Comparison of ENCODE assay signal across 19 cellular contexts in the genomic region with DNA sequence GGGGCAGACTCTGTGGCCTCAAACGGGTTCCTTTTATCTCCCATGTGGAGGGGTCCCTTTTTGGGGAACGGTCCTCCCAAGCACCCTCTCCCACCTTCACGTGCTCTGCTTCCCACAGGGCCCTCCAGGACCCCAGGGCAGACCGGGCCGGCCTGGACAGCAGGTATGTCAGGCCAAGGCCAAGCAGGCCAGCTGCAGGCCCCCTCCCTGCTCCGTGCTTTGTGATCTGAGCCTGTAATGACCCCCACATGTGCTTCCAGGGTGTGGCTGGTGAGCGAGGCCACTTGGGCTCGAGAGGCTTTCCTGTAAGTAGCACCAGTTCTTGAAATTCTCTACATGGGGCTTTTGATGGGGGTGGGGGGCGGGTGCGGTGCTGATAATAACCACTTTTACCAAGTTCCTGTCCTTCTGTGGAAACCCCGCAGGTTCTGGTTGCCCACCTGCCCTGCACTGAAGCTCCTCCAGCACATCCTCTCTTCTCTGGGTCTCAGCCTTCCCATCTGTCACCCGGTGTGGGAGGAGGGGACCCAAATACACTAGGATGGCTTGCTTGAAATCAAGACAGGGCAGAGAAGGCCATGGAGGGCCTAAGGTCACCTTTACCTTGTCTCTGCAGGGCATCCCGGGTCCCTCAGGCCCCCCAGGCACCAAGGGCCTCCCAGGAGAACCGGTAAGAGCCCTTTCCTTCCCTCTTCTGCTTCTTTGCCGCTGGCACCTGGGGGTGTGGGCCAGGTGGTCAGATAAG. TPM values are rescaled to one million over a fixed set of nuclear protein-coding genes. Genes with fewer than 3 reads are reported as not detected.
DNase-seq lines count a peak whose midpoint lies in the region; ATAC-seq, FAIRE-seq and TF ChIP-seq lines count a peak whose summit lies in the region.
"Had no signal": no experiment of that assay in that cellular context is flagged by ENCODE, and none has a peak within 500 bp of the region (broad histone marks: within the 10 kb centered on the region; RNA-seq: fewer than 3 reads in every experiment).

No MANE protein-coding gene starts in this region.

- no peak for ATAC-seq in HepG2
- ATAC-seq in right lobe of liver, result no peak
- ATAC-seq in HG03432 (IDR thresholded peaks at IDR 0.05; ENCODE audit: unreplicated experiment), result no peak

- DNase-seq in DMS 273 (lab: John Stamatoyannopoulos, UW; ENCODE audit: unreplicated experiment) (peak; percentile 29), DMS 273 treated with DMSO at 0.1 percent for 48 hours (lab: John Stamatoyannopoulos, UW) (no peak), HepG2 (ENCODE audit: low spot score) (no peak), right lobe of liver (no peak), neural progenitor cell (ENCODE audit: low spot score) (no peak), uterus (no peak), ovary (no peak)
- DNase-seq: CD8-positive, alpha-beta memory T cell had no signal

- no peak for TF ChIP-seq RAD21 in HepG2 (CRISPR knock-in tag; IDR thresholded peaks at IDR 0.05)

- H4K20me1 ChIP-seq in HepG2 (ENCODE audit: insufficient read depth, low read length) (no peaks in the 10 kb centered on the region), neural progenitor cell (ENCODE audit: low read depth) (no peaks in the 10 kb centered on the region)

- in situ Hi-C loops in HepG2 (cut with HindIII; ENCODE audit: extremely low pct_ligation_motif_present, low pct_unique_long_range_greater_than_20kb), result no loop called here

- H3K79me2 ChIP-seq in HepG2 (ENCODE audit: insufficient read depth, low read length) (no peaks in the 10 kb centered on the region), neural progenitor cell (ENCODE audit: low read depth) (no peaks in the 10 kb centered on the region)

- H3K9me3 ChIP-seq in HepG2 (ENCODE audit: low read length), result no peaks in the 10 kb centered on the region
- H3K9me3 ChIP-seq in right lobe of liver, result no peaks in the 10 kb centered on the region
- no peaks in the 10 kb centered on the region for H3K9me3 ChIP-seq in neural progenitor cell (ENCODE audit: low read depth)
- H3K9me3 ChIP-seq in uterus, result no peaks in the 10 kb centered on the region
- H3K9me3 ChIP-seq in ovary, result no peaks in the 10 kb centered on the region
- H3K9me3 ChIP-seq: Caco-2 had no signal

- H3K9me3 Mint-ChIP-seq in neural progenitor cell, result no peaks in the 10 kb centered on the region
- H3K9me3 Mint-ChIP-seq: CD8-positive, alpha-beta memory T cell; GM23338; H9; IgD-negative memory B cell had no signal

- FAIRE-seq in HepG2 (lab: Jason Lieb, UNC), result no peak
- FAIRE-seq: GM18507 had no signal

- H3K27me3 ChIP-seq in HepG2 (ENCODE audit: control insufficient read depth in 1 of 2, insufficient read depth in 2 of 2, low read length in 2 of 2), result no peaks in the 10 kb centered on the region
- no peaks in the 10 kb centered on the region for H3K27me3 ChIP-seq in right lobe of liver
- H3K27me3 ChIP-seq in neural progenitor cell, result no peaks in the 10 kb centered on the region
- H3K27me3 ChIP-seq in uterus, result no peaks in the 10 kb centered on the region
- H3K27me3 ChIP-seq in ovary, result no peaks in the 10 kb centered on the region

- peaks cover 24% of the 10 kb centered on the region for H3K4me1 ChIP-seq in HepG2 (ENCODE audit: insufficient read depth, low read length)
- H3K4me1 ChIP-seq in right lobe of liver, result no peaks in the 10 kb centered on the region
- peaks cover 15% of the 10 kb centered on the region for H3K4me1 ChIP-seq in neural progenitor cell
- H3K4me1 ChIP-seq in uterus, result no peaks in the 10 kb centered on the region
- H3K4me1 ChIP-seq in ovary (ENCODE audit: insufficient read depth), result no peaks in the 10 kb centered on the region
- H3K4me1 ChIP-seq: Caco-2 had no signal

- POLR2A ChIA-PET in HepG2 (lab: Yijun Ruan, JAX), result no interaction called here

- no peak for TF ChIP-seq EP300 in HepG2 (IDR thresholded peaks at IDR 0.05; ENCODE audit: low read depth in 2 of 2, low read length in 2 of 2)
- TF ChIP-seq EP300 in HepG2 (CRISPR knock-in tag; IDR thresholded peaks at IDR 0.05; ENCODE audit: borderline replicate concordance), result no peak
- TF ChIP-seq EP300 in ovary (IDR thresholded peaks at IDR 0.05), result no peak

- H3K27ac ChIP-seq in HepG2 (ENCODE audit: extremely low read length, insufficient read depth, low read length) (no peak overlapping the region), right lobe of liver (no peak overlapping the region), neural progenitor cell (no peak overlapping the region), uterus (no peak overlapping the region), ovary (no peak overlapping the region)
- H3K27ac ChIP-seq: 22Rv1 had no signal

- H3K36me3 ChIP-seq in HepG2 (replicated peaks in 1 of 2; ENCODE audit: control insufficient read depth in 1 of 2, insufficient read depth in 2 of 2, low read length in 2 of 2) (peaks cover 31 to 92% of the 10 kb centered on the region in 2 experiments), right lobe of liver (no peaks in the 10 kb centered on the region), neural progenitor cell (no peaks in the 10 kb centered on the region), uterus (no peaks in the 10 kb centered on the region), ovary (no peaks in the 10 kb centered on the region)

- TF ChIP-seq CTCF in HepG2 (CRISPR knock-in tag; IDR thresholded peaks at IDR 0.05), result no peak
- no peak for TF ChIP-seq CTCF in right lobe of liver (IDR thresholded peaks at IDR 0.05)
- no peak for TF ChIP-seq CTCF in neural progenitor cell (IDR thresholded peaks at IDR 0.05)
- TF ChIP-seq CTCF in uterus (IDR thresholded peaks at IDR 0.05), result no peak
- no peak for TF ChIP-seq CTCF in ovary (IDR thresholded peaks at IDR 0.05)

- TF ChIP-seq POLR2A in HepG2 (IDR thresholded peaks at IDR 0.05; ENCODE audit: insufficient read depth in 1 of 2, low read depth in 2 of 2, low read length in 2 of 2), result no peak
- no peak for TF ChIP-seq POLR2A in right lobe of liver (IDR thresholded peaks at IDR 0.05)
- TF ChIP-seq POLR2A in uterus (IDR thresholded peaks at IDR 0.05), result no peak
- TF ChIP-seq POLR2A in ovary (IDR thresholded peaks at IDR 0.05), result no peak

- WGBS in HepG2 (ENCODE audit: low lambda C conversion rate), result 92% methylated on average over 13 of the region's 15 CpGs
- 69% methylated on average over 8 of the region's 15 CpGs for WGBS in right lobe of liver (ENCODE audit: insufficient coverage, low coverage, low lambda C conversion rate, missing lambda C conversion rate)
- 80 to 91% (median 86%) methylated on average over 15 of the region's 15 CpGs for WGBS in ovary, 3 donors

- H3K4me2 ChIP-seq in HepG2 (ENCODE audit: low read depth, low read length), result no peak overlapping the region
- peak overlapping the region; percentile 28 for H3K4me2 ChIP-seq in neural progenitor cell
- H3K4me2 ChIP-seq: GM23338 had no signal

- H3F3A ChIP-seq in neural progenitor cell (ENCODE audit: low read depth), result peaks cover 13% of the 10 kb centered on the region

- no peak overlapping the region for H3K4me3 Mint-ChIP-seq in neural progenitor cell
- H3K4me3 Mint-ChIP-seq: CD8-positive, alpha-beta memory T cell; GM23338; H9; IgD-negative memory B cell had no signal

- H3K9ac ChIP-seq in HepG2 (ENCODE audit: insufficient read depth, low read depth, low read length) (no peak overlapping the region), neural progenitor cell (no peak overlapping the region)

- peaks cover 10% of the 10 kb centered on the region for H3K36me3 Mint-ChIP-seq in neural progenitor cell
- H3K36me3 Mint-ChIP-seq: CD8-positive, alpha-beta memory T cell; IgD-negative memory B cell had no signal

- CTCF ChIA-PET in HepG2 (lab: Yijun Ruan, JAX; ENCODE audit: low intra/inter-chr PET ratio, low total read pairs), result no interaction called here

- no peak overlapping the region for H3K4me3 ChIP-seq in HepG2 (replicated peaks in 1 of 3; ENCODE audit: insufficient read depth in 1 of 3, low read depth in 2 of 3, low read length in 3 of 3)
- no peak overlapping the region for H3K4me3 ChIP-seq in right lobe of liver
- H3K4me3 ChIP-seq in neural progenitor cell, result no peak overlapping the region
- H3K4me3 ChIP-seq in uterus, result no peak overlapping the region
- no peak overlapping the region for H3K4me3 ChIP-seq in ovary
- H3K4me3 ChIP-seq: GM23338 had no signal

- BruUV-seq in HepG2 (replicated peaks; lab: Mats Ljungman, UMichigan), result no TSS peak

- peaks cover 10% of the 10 kb centered on the region for H3K4me1 Mint-ChIP-seq in neural progenitor cell
- H3K4me1 Mint-ChIP-seq: CD8-positive, alpha-beta memory T cell; IgD-negative memory B cell had no signal

- H3K27me3 Mint-ChIP-seq in neural progenitor cell (ENCODE audit: insufficient read depth, low read depth), result peaks cover 3% of the 10 kb centered on the region

- no peak overlapping the region for H3K27ac Mint-ChIP-seq in neural progenitor cell
- H3K27ac Mint-ChIP-seq: GM23338, IgD-negative memory B cell had no signal

- intact Hi-C loops in HepG2 (cut with micrococcal nuclease; ENCODE audit: unreplicated experiment), result loop anchor here (5.0 kb wide), 1 partner anchor 183 kb away; no protein-coding TSS in a partner anchor
- intact Hi-C loops in right lobe of liver (cut with DNase I), result no loop called here
- intact Hi-C loops in uterus (cut with DNase I; ENCODE audit: low total_unique reads), result no loop called here
- intact Hi-C loops in ovary (cut with DNase I), result no loop called here

- no peak overlapping the region for H2AFZ ChIP-seq in HepG2 (ENCODE audit: low read length)
- H2AFZ ChIP-seq in neural progenitor cell (replicated peaks), result no peak overlapping the region
- H2AFZ ChIP-seq: GM23338 had no signal

RNA-seq across cellular contexts. Expression of a gene that starts 57.9 kb away (rescaled TPM):
- total RNA-seq in HepG2 (2016; rRNA removed; fragmentation: Illumina TruSeq; extraction: Trizol) (327 and 699 TPM in 2 replicates), right lobe of liver (over 10,000 TPM; 11,577 to 28,471 (median 22,756) TPM), neural progenitor cell (ENCODE audit: low replicate concordance) (1.5 TPM in 1 of 2 replicates, not detected in the other), uterus (1 to 10 TPM in 2 of 4 donors, not detected in 2; 1.9 to 2.4 TPM), ovary (10 to 100 TPM in 1 of 7 donors, 1 to 10 TPM in 1, under 1 TPM in 2, not detected in 3; 0.30 to 11.9 (median 1.8) TPM)
- total RNA-seq in HepG2 (2016; cell fraction: cytosol; rRNA removed; fragmentation: Illumina TruSeq; extraction: Trizol; ENCODE audit: low read depth), result 148 and 154 TPM in 2 replicates
- 343 and 706 TPM in 2 replicates for total RNA-seq in HepG2 (2016; cell fraction: insoluble cytoplasmic fraction; rRNA removed; fragmentation: Illumina TruSeq; extraction: Trizol)
- 103 and 109 TPM in 2 replicates for total RNA-seq in HepG2 (2016; cell fraction: membrane; rRNA removed; fragmentation: Illumina TruSeq; extraction: Trizol)
- 507 and 557 TPM in 2 replicates for total RNA-seq in HepG2 (2016; cell fraction: nucleus; rRNA removed; fragmentation: Illumina TruSeq; extraction: Trizol)
- polyA plus RNA-seq in HepG2 (2011; rRNA removed) (1,180 and 1,355 TPM in 2 replicates), ovary (1 to 10 TPM in 1 of 2 donors, not detected in 1; 2.1 TPM)
- 1,385 and 1,736 TPM in 2 replicates for polyA plus RNA-seq in HepG2 (2011; cell fraction: cytosol; rRNA removed)
- 375 and 530 TPM in 2 replicates for polyA plus RNA-seq in HepG2 (2011; cell fraction: nucleus; rRNA removed)
- 373 and 660 TPM in 2 replicates for polyA plus RNA-seq in HepG2 (2012)
- 188 and 210 TPM in 2 replicates for polyA plus RNA-seq in HepG2 (2016; cell fraction: cytosol; fragmentation: Illumina TruSeq; extraction: Trizol; ENCODE audit: low read depth)
- polyA plus RNA-seq in HepG2 (2016; cell fraction: insoluble cytoplasmic fraction; fragmentation: Illumina TruSeq; extraction: Trizol; ENCODE audit: low read depth), result 388 and 407 TPM in 2 replicates
- 103 and 105 TPM in 2 replicates for polyA plus RNA-seq in HepG2 (2016; cell fraction: membrane; fragmentation: Illumina TruSeq; extraction: Trizol; ENCODE audit: low read depth)
- polyA plus RNA-seq in HepG2 (2016; cell fraction: nucleus; fragmentation: Illumina TruSeq; extraction: Trizol; ENCODE audit: insufficient read depth, low read depth), result 956 and 1,026 TPM in 2 replicates
- polyA minus RNA-seq in HepG2 (2011; rRNA and poly(A)+ RNA removed; ENCODE audit: low replicate concordance), result 0.30 and 495 TPM in 2 replicates
- polyA minus RNA-seq in HepG2 (2011; cell fraction: cytosol; rRNA and poly(A)+ RNA removed), result 195 and 257 TPM in 2 replicates
- 78.8 and 152 TPM in 2 replicates for polyA minus RNA-seq in HepG2 (2011; cell fraction: nucleus; rRNA and poly(A)+ RNA removed)
- total RNA-seq: A673; CD8-positive, alpha-beta memory T cell; Daoy; GM23338; HT-29 had no signal
- polyA plus RNA-seq: BJ; CD8-positive, alpha-beta memory T cell; GM23338; IgD-negative memory B cell had no signal

Comparison
In these comparisons a context has a peak if more than half of its experiments do, and no peak if none do; other contexts are left out.
1. RNA of a gene that starts 57.9 kb away (total RNA-seq): 11,577 to 28,471 TPM in right lobe of liver and 103 to 706 TPM in HepG2; 1.9 to 2.4 TPM in uterus, 0.30 to 11.9 TPM in ovary and 1.5 TPM in neural progenitor cell; every median in the first group is over 4 times any median in the second.